8 cellular contexts compared by ENCODE assay signal in the genomic region with DNA sequence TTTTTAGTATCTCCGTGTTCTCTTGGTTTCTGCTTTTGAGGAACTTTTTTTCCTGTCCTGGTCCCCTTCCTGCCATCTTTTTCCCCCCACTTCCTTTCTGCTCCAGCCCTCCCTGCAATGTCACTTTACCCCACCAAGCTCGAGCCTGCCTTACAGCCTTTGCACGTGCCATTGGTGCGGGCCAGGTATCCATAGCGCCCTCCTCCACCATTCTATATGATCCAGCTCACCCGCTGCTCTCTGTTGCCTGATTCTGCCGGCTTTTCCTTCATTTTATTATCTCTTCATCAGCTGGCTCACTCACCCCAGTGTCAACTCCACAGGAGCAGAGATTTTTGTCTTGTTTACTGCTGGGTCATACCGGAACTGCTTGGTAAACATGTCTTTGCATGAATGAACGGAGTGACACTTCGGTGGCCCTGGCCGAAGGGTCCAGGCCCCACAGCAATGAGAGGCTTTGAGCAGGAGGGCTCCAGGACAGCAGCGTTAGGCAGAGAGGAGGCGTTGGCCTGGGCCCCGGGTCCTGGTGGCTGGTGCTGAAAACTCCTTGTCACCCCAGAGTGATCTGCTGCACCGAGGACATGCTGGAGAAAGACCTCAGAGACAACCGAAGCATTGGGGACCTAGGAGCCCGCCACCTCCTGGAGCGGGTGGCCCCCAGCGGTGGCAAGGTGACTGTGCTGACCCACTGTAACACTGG. TPM values are rescaled to one million over a fixed set of nuclear protein-coding genes. Genes with fewer than 3 reads are reported as not detected.
DNase-seq lines count a peak whose midpoint lies in the region; TF ChIP-seq lines count a peak whose summit lies in the region.

No MANE protein-coding gene starts in this region.

- no peak overlapping the region for H3K27ac ChIP-seq in ACC112 (ENCODE audit: low read depth, low read length)
- H3K27ac ChIP-seq in HUES6 (ENCODE audit: low read depth, low read length), result no peak overlapping the region
- H3K27ac ChIP-seq in brain microvascular endothelial cell, result no peak overlapping the region

- H3K9me3 ChIP-seq in HUES6 (ENCODE audit: control insufficient read depth, insufficient read depth, low read depth, low read length) (no peaks in the 10 kb centered on the region), mononuclear cell (ENCODE audit: low read depth, low read length) (no peaks in the 10 kb centered on the region)

- TF ChIP-seq CTCF in brain microvascular endothelial cell (IDR thresholded peaks at IDR 0.05; ENCODE audit: low read depth, low read length, missing control alignments), result no peak

- H2AFZ ChIP-seq in ACC112 (ENCODE audit: low read length, unreplicated experiment), result no peak overlapping the region

- peak overlapping the region; percentile 74 for H3K4me3 ChIP-seq in ACC112 (ENCODE audit: low read depth, low read length)
- peak overlapping the region; percentile 72 for H3K4me3 ChIP-seq in HUES6 (ENCODE audit: low read depth, low read length)
- peak overlapping the region; percentile 80 for H3K4me3 ChIP-seq in brain microvascular endothelial cell (ENCODE audit: low read depth, low read length)
- H3K4me3 ChIP-seq in mononuclear cell (ENCODE audit: low read length), result peak overlapping the region; percentile 60

- H3K4me1 ChIP-seq in ACC112 (ENCODE audit: control insufficient read depth, insufficient read depth, low read length, unreplicated experiment) (no peaks in the 10 kb centered on the region), HUES6 (ENCODE audit: control insufficient read depth, insufficient read depth, low read length) (peaks cover 10% of the 10 kb centered on the region; the same call in 1 of the 2 replicates), mononuclear cell (ENCODE audit: insufficient read depth, low read length) (peaks cover 15% of the 10 kb centered on the region)

- H3K36me3 ChIP-seq in ACC112 (ENCODE audit: insufficient read depth, low read length) (no peaks in the 10 kb centered on the region), HUES6 (ENCODE audit: control insufficient read depth, insufficient read depth, low read length) (peaks cover 35% of the 10 kb centered on the region), brain microvascular endothelial cell (replicated peaks) (peaks cover 24% of the 10 kb centered on the region)

- in situ Hi-C loops in brain microvascular endothelial cell (cut with HindIII; ENCODE audit: low pct_ligation_motif_present, low sequenced_read_pairs), result no loop called here

- H3K79me2 ChIP-seq in ACC112 (ENCODE audit: control insufficient read depth, insufficient read depth, low read length, unreplicated experiment), result no peaks in the 10 kb centered on the region

- DNase-seq in brain microvascular endothelial cell, result no peak
- DNase-seq in kidney tubule cell (ENCODE audit: low spot score), result no peak
- DNase-seq in glomerular visceral epithelial cell (ENCODE audit: extremely low spot score), result no peak
- no peak for DNase-seq in SKM-1 treated with dmso at 0.1 percent for 144 hours (lab: John Stamatoyannopoulos, UW; ENCODE audit: unreplicated experiment)
- DNase-seq in NCI-H526 (lab: John Stamatoyannopoulos, UW), result no peak

- no peaks in the 10 kb centered on the region for H3K27me3 ChIP-seq in ACC112 (ENCODE audit: insufficient read depth, low read length)
- no peaks in the 10 kb centered on the region for H3K27me3 ChIP-seq in HUES6 (ENCODE audit: control insufficient read depth, insufficient read depth, low read length)
- H3K27me3 ChIP-seq in brain microvascular endothelial cell (replicated peaks), result no peaks in the 10 kb centered on the region
- H3K27me3 ChIP-seq in mononuclear cell (ENCODE audit: insufficient read depth, low read length), result no peaks in the 10 kb centered on the region

- H3K9ac ChIP-seq in HUES6 (ENCODE audit: low read length), result peak overlapping the region; percentile 67

RNA-seq across cellular contexts. Expression of gene MRI1, which starts 1.2 kb away (rescaled TPM):
- total RNA-seq in mononuclear cell, result 17.0 TPM

RNA-seq across cellular contexts. Expression of gene C19orf53, which starts 8.7 kb away (rescaled TPM):
- 56.5 TPM for total RNA-seq in mononuclear cell

RNA-seq across cellular contexts. Expression of gene ZSWIM4, which starts 29.7 kb away (rescaled TPM):
- total RNA-seq in mononuclear cell, result 1.5 TPM
